ENCODE assay signal across 35 cellular contexts in genomic region chr3:175512700-175513099, GRCh38.
DNase-seq lines count a peak whose midpoint lies in the region; ATAC-seq and TF ChIP-seq lines count a peak whose summit lies in the region.
"Had no signal": no experiment of that assay in that cellular context is flagged by ENCODE, and none has a peak within 500 bp of the region (broad histone marks: within the 10 kb centered on the region; RNA-seq: fewer than 3 reads in every experiment).

No MANE protein-coding gene starts in this region.

- DNase-seq in SJCRH30 = peak; percentile 9 to 39
- no peak for DNase-seq in endodermal cell
- DNase-seq in medulla oblongata (ENCODE audit: extremely low spot score) = peak; percentile 86
- peak in 40 of 49 donors; percentile 1 to 68 (median 24) for DNase-seq in substantia nigra (lab: John Stamatoyannopoulos, UW)
- no peak for DNase-seq in COLO829 (ENCODE audit: low spot score)
- no peak for DNase-seq in NCI-H774 (lab: John Stamatoyannopoulos, UW)
- DNase-seq: ACHN; activated CD4-positive, alpha-beta memory T cell treated with anti-CD3 and anti-CD28 coated beads for 36 hours; activated CD8-positive, alpha-beta memory T cell treated with anti-CD3 and anti-CD28 coated beads, Interleukin-2, amount 50 U/mL, for 48 hours; activated naive CD4-positive, alpha-beta T cell treated with anti-CD3 and anti-CD28 coated beads, Interleukin-2, amount 50 U/mL, for 16 hours; aorta; BE2C; CD8-positive, alpha-beta memory T cell; colonic mucosa; effector memory CD8-positive, alpha-beta T cell; foreskin melanocyte; HCEC 1CT; immature natural killer cell; NCI-H1417 treated with DMSO at 0.1 percent for 48 hours; NCI-H2029 treated with DMSO at 0.1 percent for 48 hours; NCI-H2227 treated with DMSO at 0.1 percent for 48 hours; NCI-H526; NK-92 treated with Interleukin-12 subunit alpha and Interleukin-12 subunit beta, amount 100 ng/mL, for 24 hours; psoas muscle; stimulated activated CD4-positive, alpha-beta T cell treated with anti-CD3 and anti-CD28 coated beads, Interleukin-4, amount 100 ng/mL, for 4 hours; T-helper 2 cell had no signal

- H3K27ac ChIP-seq in SJCRH30 (no peak overlapping the region), endodermal cell (ENCODE audit: low read depth, low read length) (peak overlapping the region; percentile 90), substantia nigra (ENCODE audit: low read depth, low read length, poor library complexity, severe bottlenecking) (peak overlapping the region; percentile 47)
- H3K27ac ChIP-seq: colonic mucosa, psoas muscle had no signal

- H3K4me1 ChIP-seq in SJCRH30 (peaks cover 8% of the 10 kb centered on the region), endodermal cell (ENCODE audit: control insufficient read depth, insufficient read depth, low read length) (no peaks in the 10 kb centered on the region)
- H3K4me1 ChIP-seq: colonic mucosa, psoas muscle had no signal

- no peak for ATAC-seq in activated T-helper 17 cell treated with anti-CD3 and anti-CD28 coated beads, Interleukin-2, amount 50 U/mL, for 72 hours (replicated peaks)
- ATAC-seq in HG03039 (IDR thresholded peaks at IDR 0.05; ENCODE audit: unreplicated experiment) = no peak
- ATAC-seq: activated CD4-positive, CD25-positive, alpha-beta regulatory T cell treated with anti-CD3 and anti-CD28 coated beads, Interleukin-2, amount 50 U/mL, for 24 hours; effector memory CD8-positive, alpha-beta T cell; esophagus mucosa; GM12878; HepG2; psoas muscle; SK-N-SH treated with all-trans-retinoic acid at 6 μM for 48 hours had no signal

- no peaks in the 10 kb centered on the region for H3K36me3 ChIP-seq in SJCRH30
- no peaks in the 10 kb centered on the region for H3K36me3 ChIP-seq in endodermal cell (ENCODE audit: control insufficient read depth, insufficient read depth, low read length)
- H3K36me3 ChIP-seq: BE2C, colonic mucosa had no signal

- H3K4me3 ChIP-seq in SJCRH30 (no peak overlapping the region), endodermal cell (ENCODE audit: low read length) (no peak overlapping the region)
- H3K4me3 ChIP-seq: colonic mucosa, GM12878, psoas muscle had no signal

- H3K4me3 Mint-ChIP-seq in endodermal cell = no peak overlapping the region
- H3K4me3 Mint-ChIP-seq in activated T-helper 17 cell treated with anti-CD3 and anti-CD28 coated beads, Interleukin-2, amount 50 U/mL, for 72 hours = no peak overlapping the region
- H3K4me3 Mint-ChIP-seq: activated CD4-positive, alpha-beta memory T cell treated with anti-CD3 and anti-CD28 coated beads for 36 hours; CD8-positive, alpha-beta memory T cell; effector memory CD8-positive, alpha-beta T cell; immature natural killer cell; memory B cell had no signal

- peaks cover 9% of the 10 kb centered on the region for H3K27me3 Mint-ChIP-seq in endodermal cell (ENCODE audit: insufficient read depth)
- H3K27me3 Mint-ChIP-seq in activated T-helper 17 cell treated with anti-CD3 and anti-CD28 coated beads, Interleukin-2, amount 50 U/mL, for 72 hours = no peaks in the 10 kb centered on the region
- H3K27me3 Mint-ChIP-seq: activated CD4-positive, alpha-beta memory T cell treated with anti-CD3 and anti-CD28 coated beads for 36 hours; CD8-positive, alpha-beta memory T cell; effector memory CD8-positive, alpha-beta T cell; memory B cell had no signal

- peaks cover 13% of the 10 kb centered on the region for H3K4me1 Mint-ChIP-seq in endodermal cell
- H3K4me1 Mint-ChIP-seq in activated T-helper 17 cell treated with anti-CD3 and anti-CD28 coated beads, Interleukin-2, amount 50 U/mL, for 72 hours = no peaks in the 10 kb centered on the region
- H3K4me1 Mint-ChIP-seq: CD8-positive, alpha-beta memory T cell; immature natural killer cell; memory B cell had no signal

- 69 to 86% methylated on average over 2 of the region's 2 CpGs for WGBS in endodermal cell (ENCODE audit: insufficient coverage in 1 of 2, insufficient read length in 1 of 2), 2 experiments

- no peaks in the 10 kb centered on the region for H3K9me3 ChIP-seq in SJCRH30 (replicated peaks)
- no peaks in the 10 kb centered on the region for H3K9me3 ChIP-seq in endodermal cell (ENCODE audit: control insufficient read depth, low read length)
- H3K9me3 ChIP-seq: BE2C, colonic mucosa, psoas muscle had no signal

- TF ChIP-seq CTCF in endodermal cell (conservative IDR thresholded peaks at IDR 0.05) = no peak

- no peaks in the 10 kb centered on the region for H3K9me3 Mint-ChIP-seq in endodermal cell
- peaks cover 19% of the 10 kb centered on the region for H3K9me3 Mint-ChIP-seq in activated T-helper 17 cell treated with anti-CD3 and anti-CD28 coated beads, Interleukin-2, amount 50 U/mL, for 72 hours
- H3K9me3 Mint-ChIP-seq: activated T-helper 2 cell treated with anti-CD3 and anti-CD28 coated beads, Interferon-gamma antibody, Interleukin-2, Interleukin-4, amounts not matched to agents 10 μg/mL and 5 μg/mL and 100 μg/mL, durations not matched to agents 14 hours and 24 hours and 36 hours had no signal

- H3K27me3 ChIP-seq in SJCRH30 (no peaks in the 10 kb centered on the region), endodermal cell (ENCODE audit: control insufficient read depth, insufficient read depth, low read length, poor library complexity, severe bottlenecking) (no peaks in the 10 kb centered on the region)
- H3K27me3 ChIP-seq: BE2C, colonic mucosa had no signal

- H3K36me3 Mint-ChIP-seq in endodermal cell (ENCODE audit: low read depth) = no peaks in the 10 kb centered on the region
- no peaks in the 10 kb centered on the region for H3K36me3 Mint-ChIP-seq in activated T-helper 17 cell treated with anti-CD3 and anti-CD28 coated beads, Interleukin-2, amount 50 U/mL, for 72 hours (ENCODE audit: low read depth)
- H3K36me3 Mint-ChIP-seq: activated CD4-positive, alpha-beta memory T cell treated with anti-CD3 and anti-CD28 coated beads for 36 hours; CD8-positive, alpha-beta memory T cell; immature natural killer cell; memory B cell had no signal

- H3K9ac ChIP-seq in endodermal cell (ENCODE audit: extremely low read depth, low read length, poor library complexity, severe bottlenecking) = no peak overlapping the region

- H3K27ac Mint-ChIP-seq in endodermal cell = no peak overlapping the region
- no peak overlapping the region for H3K27ac Mint-ChIP-seq in activated T-helper 17 cell treated with anti-CD3 and anti-CD28 coated beads, Interleukin-2, amount 50 U/mL, for 72 hours
- H3K27ac Mint-ChIP-seq: activated CD4-positive, alpha-beta memory T cell treated with anti-CD3 and anti-CD28 coated beads for 36 hours; activated T-helper 2 cell treated with anti-CD3 and anti-CD28 coated beads, Interferon-gamma antibody, Interleukin-2, Interleukin-4, amounts not matched to agents 10 μg/mL and 5 μg/mL and 100 μg/mL, durations not matched to agents 14 hours and 24 hours and 36 hours; CD8-positive, alpha-beta memory T cell; effector memory CD8-positive, alpha-beta T cell; immature natural killer cell; memory B cell had no signal

Comparison
In these comparisons a context has a peak if more than half of its experiments do, and no peak if none do; other contexts are left out.
1. DNase-seq: peak in SJCRH30 (2 of 2), medulla oblongata (single experiment) and substantia nigra (40 of 49); none in endodermal cell (single experiment), COLO829 (single experiment) and NCI-H774 (single experiment).